Comparison of ENCODE assay signal across 14 cellular contexts in the genomic region with DNA sequence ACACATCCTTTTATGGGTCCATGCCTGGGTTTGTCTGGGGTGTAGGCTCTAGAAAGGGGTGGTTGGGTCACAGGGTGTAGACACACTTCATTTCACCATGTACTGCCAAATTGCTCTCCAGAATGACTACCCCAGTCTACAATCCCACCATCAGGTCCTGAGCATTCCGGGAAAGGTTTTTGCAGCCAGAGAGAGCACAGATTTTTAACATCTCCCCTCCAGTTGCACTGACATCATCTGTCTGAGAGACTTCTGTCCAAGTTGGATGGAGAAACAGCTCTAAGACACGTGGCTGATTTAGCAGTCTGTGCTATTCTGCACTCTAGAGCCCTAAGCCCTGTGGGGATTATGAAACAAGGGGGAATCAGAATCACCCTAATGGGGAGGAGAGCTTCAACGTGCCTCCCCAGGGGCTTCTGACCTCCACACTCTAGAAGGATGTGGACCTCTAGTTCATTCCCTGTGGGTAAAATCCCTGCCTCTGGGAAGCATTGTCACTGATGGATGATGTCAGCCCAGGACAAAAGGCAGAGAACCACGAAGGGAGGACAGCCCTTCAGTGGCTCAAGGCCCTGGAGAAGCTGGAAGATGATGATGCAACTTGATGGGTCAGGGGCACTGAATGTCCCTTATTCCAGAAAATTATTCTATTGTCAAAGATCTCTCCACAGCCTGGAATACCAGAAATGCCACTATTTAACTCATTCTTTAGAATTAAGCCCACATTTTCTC.
A peak's percentile ranks its signal among the peaks of the same experiment; 100 is the strongest.
DNase-seq lines count a peak whose midpoint lies in the region; FAIRE-seq and TF ChIP-seq lines count a peak whose summit lies in the region.
"Had no signal": no experiment of that assay in that cellular context is flagged by ENCODE, and none has a peak within 500 bp of the region (broad histone marks: within the 10 kb centered on the region; RNA-seq: fewer than 3 reads in every experiment).

No MANE protein-coding gene starts in this region.

- H3K9me3 ChIP-seq in keratinocyte (ENCODE audit: control insufficient read depth, low read depth, low read length) = no peaks in the 10 kb centered on the region
- no peaks in the 10 kb centered on the region for H3K9me3 ChIP-seq in transverse colon
- H3K9me3 ChIP-seq: HAP-1, thyroid gland had no signal

- peak overlapping the region; percentile 61 for H3K4me2 ChIP-seq in keratinocyte (ENCODE audit: control insufficient read depth, extremely low read depth, insufficient read depth, low read depth, low read length)

- H3K9me1 ChIP-seq in keratinocyte (ENCODE audit: control insufficient read depth, extremely low read depth, insufficient read depth, low read length) = no peaks in the 10 kb centered on the region

- in situ Hi-C loops in transverse colon (cut with MboI; ENCODE audit: low pct_ligation_motif_present in 1 of 4, low pct_unique_long_range_greater_than_20kb in 1 of 4, low sequenced_read_pairs in 3 of 4) = no loop called here

- H4K20me1 ChIP-seq in keratinocyte (ENCODE audit: control insufficient read depth, extremely low read depth, insufficient read depth, low read length) = no peaks in the 10 kb centered on the region

- intact Hi-C loops in transverse colon (cut with DNase I; ENCODE audit: low total_unique reads) = no loop called here

- WGBS in transverse colon (ENCODE audit: low coverage in 1 of 2), 2 donors = 57 to 64% methylated on average over 1 to 4 of the region's 4 CpGs

- no peak overlapping the region for H3K4me3 ChIP-seq in coronary artery
- no peak overlapping the region for H3K4me3 ChIP-seq in keratinocyte (ENCODE audit: control insufficient read depth in 2 of 3, extremely low read depth in 1 of 3, insufficient read depth in 2 of 3, low read depth in 1 of 3, low read length in 3 of 3)
- H3K4me3 ChIP-seq in transverse colon = no peak overlapping the region
- H3K4me3 ChIP-seq: HAP-1, thyroid gland had no signal

- no peak for TF ChIP-seq CTCF in coronary artery (IDR thresholded peaks at IDR 0.05)
- TF ChIP-seq CTCF in keratinocyte (optimal IDR thresholded peaks at IDR 0.05 in 1 of 3, IDR thresholded peaks at IDR 0.05 in 1 of 3, conservative IDR thresholded peaks at IDR 0.05 in 1 of 3; ENCODE audit: extremely low read depth in 1 of 3, insufficient read depth in 2 of 3, low read length in 3 of 3) = no peak
- TF ChIP-seq CTCF in transverse colon (IDR thresholded peaks at IDR 0.05) = no peak

- H2AFZ ChIP-seq in keratinocyte (ENCODE audit: control insufficient read depth, low read length) = no peak overlapping the region

- H3K79me2 ChIP-seq in keratinocyte (ENCODE audit: control insufficient read depth, insufficient read depth, low read length) = no peaks in the 10 kb centered on the region

- H3K36me3 ChIP-seq in keratinocyte (ENCODE audit: control insufficient read depth in 2 of 2, extremely low read depth in 1 of 2, insufficient read depth in 2 of 2, low read length in 2 of 2) (no peaks in the 10 kb centered on the region), transverse colon (no peaks in the 10 kb centered on the region)
- H3K36me3 ChIP-seq: HAP-1, thyroid gland had no signal

- DNase-seq in NCI-H82 (lab: John Stamatoyannopoulos, UW) (peak; percentile 10), NCI-H82 treated with DMSO at 0.1 percent for 48 hours (lab: John Stamatoyannopoulos, UW; ENCODE audit: unreplicated experiment) (no peak), coronary artery (ENCODE audit: low spot score) (no peak), keratinocyte (ENCODE audit: low read depth, low spot score) (no peak), transverse colon (no peak), NCI-H1436 treated with DMSO at 0.1 percent for 48 hours (lab: John Stamatoyannopoulos, UW) (no peak), T1000 (lab: John Stamatoyannopoulos, UW) (no peak), HuH-7.5 (ENCODE audit: low spot score) (no peak)
- DNase-seq: activated naive CD4-positive, alpha-beta T cell; NCI-H187; thyroid gland had no signal

- peak; percentile 19 for TF ChIP-seq EP300 in transverse colon (IDR thresholded peaks at IDR 0.05; ENCODE audit: low read depth)

- H3K4me1 ChIP-seq in keratinocyte (ENCODE audit: control insufficient read depth, extremely low read depth, insufficient read depth, low read length) (peaks cover 69% of the 10 kb centered on the region), transverse colon (peaks cover 0 to 25% (median 6%) of the 10 kb centered on the region in 4 donors)

- dilution Hi-C loops in keratinocyte (cut with MboI; ENCODE audit: extremely low pct_ligation_motif_present, low sequenced_read_pairs) = no loop called here

- TF ChIP-seq POLR2A in transverse colon (IDR thresholded peaks at IDR 0.05) = no peak

- H3K9ac ChIP-seq in keratinocyte (ENCODE audit: control insufficient read depth, extremely low read depth, insufficient read depth, low read length) = peak overlapping the region; percentile 62

- H3K27me3 ChIP-seq in keratinocyte (ENCODE audit: control insufficient read depth, extremely low read depth, insufficient read depth, low read length) = no peaks in the 10 kb centered on the region
- no peaks in the 10 kb centered on the region for H3K27me3 ChIP-seq in transverse colon
- H3K27me3 ChIP-seq: thyroid gland had no signal

- peak; percentile 5 for FAIRE-seq in keratinocyte (lab: Jason Lieb, UNC)
- FAIRE-seq: colon had no signal

- H3K27ac ChIP-seq in coronary artery (peak overlapping the region; percentile 2 to 55), keratinocyte (ENCODE audit: control insufficient read depth, insufficient read depth, low read length) (peak overlapping the region; percentile 81), transverse colon (peak overlapping the region in 1 of 4 donors; percentile 17)
- H3K27ac ChIP-seq: 22Rv1, thyroid gland had no signal
